Comparison of ENCODE assay signal across 17 cellular contexts in genomic region chr3:170200992-170201391, GRCh38. TPM values are rescaled to one million over a fixed set of nuclear protein-coding genes. Genes with fewer than 3 reads are reported as not detected.
DNase-seq lines count a peak whose midpoint lies in the region; ATAC-seq and TF ChIP-seq lines count a peak whose summit lies in the region.
"Had no signal": no experiment of that assay in that cellular context is flagged by ENCODE, and none has a peak within 500 bp of the region (broad histone marks: within the 10 kb centered on the region; RNA-seq: fewer than 3 reads in every experiment).

No MANE protein-coding gene starts in this region.

- H3K79me2 ChIP-seq in PC-3 (ENCODE audit: low read length): no peaks in the 10 kb centered on the region

- peak; percentile 27 for DNase-seq in ELR (ENCODE audit: low read depth)
- peak; percentile 53 for DNase-seq in PC-3
- no peak for DNase-seq in amniotic stem cell (lab: John Stamatoyannopoulos, UW)
- DNase-seq in gastrocnemius medialis: no peak
- DNase-seq: 8988T; ACHN; BE2C; C1 segment of cervical spinal cord; CD4-positive, alpha-beta memory T cell; CD4-positive, CD25-positive, alpha-beta regulatory T cell; CD8-positive, alpha-beta memory T cell; COR-L47; DMS79 treated with DMSO at 0.1 percent for 48 hours; GDM1 had no signal

- H3K9me2 ChIP-seq in PC-3 (replicated peaks; ENCODE audit: low read length): no peaks in the 10 kb centered on the region

- H3K4me1 ChIP-seq in PC-3 (ENCODE audit: insufficient read depth, low read length) (peaks cover 8% of the 10 kb centered on the region; the same call in 1 of the 2 replicates), gastrocnemius medialis (no peaks in the 10 kb centered on the region)
- H3K4me1 ChIP-seq: BLaER1 had no signal

- H3K27ac ChIP-seq in PC-3 (ENCODE audit: low read length): no peak overlapping the region
- no peak overlapping the region for H3K27ac ChIP-seq in gastrocnemius medialis
- H3K27ac ChIP-seq: BLaER1 had no signal

- no peak overlapping the region for H3K9ac ChIP-seq in PC-3 (ENCODE audit: low read length)
- H3K9ac ChIP-seq: BLaER1 had no signal

- H3K36me3 ChIP-seq in PC-3 (ENCODE audit: low read depth, low read length) (no peaks in the 10 kb centered on the region), gastrocnemius medialis (no peaks in the 10 kb centered on the region)
- H3K36me3 ChIP-seq: BE2C, BLaER1 had no signal

- CTCF ChIA-PET in PC-3 (lab: Charles Lee): no interaction called here

- TF ChIP-seq CTCF in PC-3 (conservative IDR thresholded peaks at IDR 0.05; ENCODE audit: low read depth, low read length) (no peak), gastrocnemius medialis (IDR thresholded peaks at IDR 0.05 in 4 of 5, conservative IDR thresholded peaks at IDR 0.05 in 1 of 5) (no peak)

- ATAC-seq in PC-3 (peak; percentile 73), HG03571 (IDR thresholded peaks at IDR 0.05; ENCODE audit: unreplicated experiment) (no peak), gastrocnemius medialis (no peak)
- ATAC-seq: GM12878 had no signal

- POLR2A ChIA-PET in PC-3 (lab: Charles Lee; ENCODE audit: unreplicated experiment): no interaction called here

- no peaks in the 10 kb centered on the region for H3K27me3 ChIP-seq in PC-3 (ENCODE audit: low read length)
- no peaks in the 10 kb centered on the region for H3K27me3 ChIP-seq in gastrocnemius medialis
- H3K27me3 ChIP-seq: BLaER1 had no signal

- no peak overlapping the region for H2AFZ ChIP-seq in PC-3 (ENCODE audit: low read length)

- intact Hi-C loops in PC-3 (cut with micrococcal nuclease) (no loop called here), gastrocnemius medialis (cut with DNase I; ENCODE audit: low total_unique reads) (no loop called here)

- no peak overlapping the region for H3K4me2 ChIP-seq in PC-3 (ENCODE audit: low read length)
- H3K4me2 ChIP-seq: BLaER1 had no signal

- H4K20me1 ChIP-seq in PC-3 (ENCODE audit: low read length): no peaks in the 10 kb centered on the region
- H4K20me1 ChIP-seq: BLaER1 had no signal

- H3F3A ChIP-seq in PC-3 (ENCODE audit: low read length, unreplicated experiment): no peaks in the 10 kb centered on the region

- no peak for TF ChIP-seq POLR2A in gastrocnemius medialis (IDR thresholded peaks at IDR 0.05)

- H3K9me3 ChIP-seq in PC-3 (ENCODE audit: low read length): no peaks in the 10 kb centered on the region
- no peaks in the 10 kb centered on the region for H3K9me3 ChIP-seq in gastrocnemius medialis
- H3K9me3 ChIP-seq: BE2C, BLaER1 had no signal

- no TSS peak for BruUV-seq in PC-3 (replicated peaks; lab: Mats Ljungman, UMichigan)

- H3K4me3 ChIP-seq in PC-3 (ENCODE audit: low read length) (no peak overlapping the region), gastrocnemius medialis (no peak overlapping the region)
- H3K4me3 ChIP-seq: BLaER1, GM12878 had no signal

- in situ Hi-C loops in gastrocnemius medialis (cut with MboI; ENCODE audit: low sequenced_read_pairs in 4 of 4): no loop called here

RNA-seq across cellular contexts. Expression of gene PHC3, which starts 19.5 kb away (rescaled TPM):
- total RNA-seq in PC-3 (2014; rRNA removed): 7.5 and 16.2 TPM in 2 replicates
- total RNA-seq in gastrocnemius medialis: 10 to 100 TPM; 25.4 to 37.0 (median 32.4) TPM

RNA-seq across cellular contexts. Expression of gene PRKCI, which starts 21.2 kb away (rescaled TPM):
- total RNA-seq in PC-3 (2014; rRNA removed): 39.5 and 42.2 TPM in 2 replicates
- total RNA-seq in gastrocnemius medialis: 10 to 100 TPM; 10.5 to 20.9 (median 14.0) TPM

Comparison
In these comparisons a context has a peak if more than half of its experiments do, and no peak if none do; other contexts are left out.
1. DNase-seq: peak in ELR (single experiment) and PC-3 (single experiment); none in amniotic stem cell (single experiment) and gastrocnemius medialis (0 of 2).